ENCODE assay signal across 2 cellular contexts in the genomic region with DNA sequence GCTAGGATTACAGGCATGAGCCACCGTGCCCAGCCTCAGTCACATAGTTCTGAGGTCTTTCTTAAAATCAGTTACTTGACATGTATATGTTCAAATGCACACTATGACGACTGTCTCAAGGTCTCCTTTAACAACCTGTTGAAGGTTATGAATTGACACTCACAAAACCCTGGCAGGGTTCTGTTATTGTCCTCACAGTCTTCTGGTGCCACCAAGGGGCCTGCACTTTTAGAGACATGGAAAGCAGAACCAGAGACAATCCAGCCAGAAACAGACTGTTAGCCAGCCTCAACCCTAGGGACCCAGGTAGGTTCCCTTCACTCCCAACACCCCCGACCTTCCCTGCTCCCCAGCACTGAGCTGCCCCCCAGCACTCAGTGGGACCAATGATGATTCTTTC.
TF ChIP-seq lines count a peak whose summit lies in the region.

No MANE protein-coding gene starts in this region.

TF ChIP-seq in HCT116, 20 proteins besides CTCF, POLR2A, EP300 and RAD21:
- TF ChIP-seq FOSL1 (IDR thresholded peaks at IDR 0.05; ENCODE audit: low read depth) (no peak), EGR1 (IDR thresholded peaks at IDR 0.05; ENCODE audit: low read depth) (no peak), EZH2 (IDR thresholded peaks at IDR 0.05) (no peak), SP1 (IDR thresholded peaks at IDR 0.05; ENCODE audit: low read depth) (no peak), EZH2phosphoT487 (IDR thresholded peaks at IDR 0.05; ENCODE audit: borderline replicate concordance) (no peak), SRF (IDR thresholded peaks at IDR 0.05; ENCODE audit: low read depth) (no peak), JUND (IDR thresholded peaks at IDR 0.05) (no peak)
- TF ChIP-seq, protein P1, sequence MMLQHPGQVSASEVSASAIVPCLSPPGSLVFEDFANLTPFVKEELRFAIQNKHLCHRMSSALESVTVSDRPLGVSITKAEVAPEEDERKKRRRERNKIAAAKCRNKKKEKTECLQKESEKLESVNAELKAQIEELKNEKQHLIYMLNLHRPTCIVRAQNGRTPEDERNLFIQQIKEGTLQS (IDR thresholded peaks at IDR 0.05) = no peak
- TF ChIP-seq, protein P2, sequence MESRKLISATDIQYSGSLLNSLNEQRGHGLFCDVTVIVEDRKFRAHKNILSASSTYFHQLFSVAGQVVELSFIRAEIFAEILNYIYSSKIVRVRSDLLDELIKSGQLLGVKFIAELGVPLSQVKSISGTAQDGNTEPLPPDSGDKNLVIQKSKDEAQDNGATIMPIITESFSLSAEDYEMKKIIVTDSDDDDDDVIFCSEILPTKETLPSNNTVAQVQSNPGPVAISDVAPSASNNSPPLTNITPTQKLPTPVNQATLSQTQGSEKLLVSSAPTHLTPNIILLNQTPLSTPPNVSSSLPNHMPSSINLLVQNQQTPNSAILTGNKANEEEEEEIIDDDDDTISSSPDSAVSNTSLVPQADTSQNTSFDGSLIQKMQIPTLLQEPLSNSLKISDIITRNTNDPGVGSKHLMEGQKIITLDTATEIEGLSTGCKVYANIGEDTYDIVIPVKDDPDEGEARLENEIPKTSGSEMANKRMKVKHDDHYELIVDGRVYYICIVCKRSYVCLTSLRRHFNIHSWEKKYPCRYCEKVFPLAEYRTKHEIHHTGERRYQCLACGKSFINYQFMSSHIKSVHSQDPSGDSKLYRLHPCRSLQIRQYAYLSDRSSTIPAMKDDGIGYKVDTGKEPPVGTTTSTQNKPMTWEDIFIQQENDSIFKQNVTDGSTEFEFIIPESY (IDR thresholded peaks at IDR 0.05; ENCODE audit: extremely low read depth, insufficient replicate concordance, low read length) = no peak

TF ChIP-seq in K562, 482 proteins besides CTCF, POLR2A, EP300 and RAD21:
- TF ChIP-seq HDGF (IDR thresholded peaks at IDR 0.05) (no peak), ZNF408 (CRISPR knock-in tag; IDR thresholded peaks at IDR 0.05; ENCODE audit: low read depth) (no peak), FOS (IDR thresholded peaks at IDR 0.05; ENCODE audit: extremely low read depth, insufficient read length) (no peak), ZNF644 (tag; IDR thresholded peaks at IDR 0.05; ENCODE audit: low read depth) (no peak), NFE2 (IDR thresholded peaks at IDR 0.05; ENCODE audit: low read depth) (no peak), RAD51 (IDR thresholded peaks at IDR 0.05; ENCODE audit: borderline replicate concordance, low read depth) (no peak), ZBTB1 (CRISPR knock-in tag; IDR thresholded peaks at IDR 0.05; ENCODE audit: borderline replicate concordance, low read depth) (no peak), SLC30A9 (CRISPR knock-in tag; IDR thresholded peaks at IDR 0.05) (no peak), SUPT5H (IDR thresholded peaks at IDR 0.05) (no peak)
- TF ChIP-seq, protein P3, sequence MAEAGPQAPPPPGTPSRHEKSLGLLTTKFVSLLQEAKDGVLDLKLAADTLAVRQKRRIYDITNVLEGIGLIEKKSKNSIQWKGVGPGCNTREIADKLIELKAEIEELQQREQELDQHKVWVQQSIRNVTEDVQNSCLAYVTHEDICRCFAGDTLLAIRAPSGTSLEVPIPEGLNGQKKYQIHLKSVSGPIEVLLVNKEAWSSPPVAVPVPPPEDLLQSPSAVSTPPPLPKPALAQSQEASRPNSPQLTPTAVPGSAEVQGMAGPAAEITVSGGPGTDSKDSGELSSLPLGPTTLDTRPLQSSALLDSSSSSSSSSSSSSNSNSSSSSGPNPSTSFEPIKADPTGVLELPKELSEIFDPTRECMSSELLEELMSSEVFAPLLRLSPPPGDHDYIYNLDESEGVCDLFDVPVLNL (CRISPR knock-in tag; IDR thresholded peaks at IDR 0.05; ENCODE audit: low read depth) = no peak
- TF ChIP-seq, protein P4, sequence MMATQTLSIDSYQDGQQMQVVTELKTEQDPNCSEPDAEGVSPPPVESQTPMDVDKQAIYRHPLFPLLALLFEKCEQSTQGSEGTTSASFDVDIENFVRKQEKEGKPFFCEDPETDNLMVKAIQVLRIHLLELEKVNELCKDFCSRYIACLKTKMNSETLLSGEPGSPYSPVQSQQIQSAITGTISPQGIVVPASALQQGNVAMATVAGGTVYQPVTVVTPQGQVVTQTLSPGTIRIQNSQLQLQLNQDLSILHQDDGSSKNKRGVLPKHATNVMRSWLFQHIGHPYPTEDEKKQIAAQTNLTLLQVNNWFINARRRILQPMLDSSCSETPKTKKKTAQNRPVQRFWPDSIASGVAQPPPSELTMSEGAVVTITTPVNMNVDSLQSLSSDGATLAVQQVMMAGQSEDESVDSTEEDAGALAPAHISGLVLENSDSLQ (IDR thresholded peaks at IDR 0.05) = no peak
- TF ChIP-seq, protein P5, sequence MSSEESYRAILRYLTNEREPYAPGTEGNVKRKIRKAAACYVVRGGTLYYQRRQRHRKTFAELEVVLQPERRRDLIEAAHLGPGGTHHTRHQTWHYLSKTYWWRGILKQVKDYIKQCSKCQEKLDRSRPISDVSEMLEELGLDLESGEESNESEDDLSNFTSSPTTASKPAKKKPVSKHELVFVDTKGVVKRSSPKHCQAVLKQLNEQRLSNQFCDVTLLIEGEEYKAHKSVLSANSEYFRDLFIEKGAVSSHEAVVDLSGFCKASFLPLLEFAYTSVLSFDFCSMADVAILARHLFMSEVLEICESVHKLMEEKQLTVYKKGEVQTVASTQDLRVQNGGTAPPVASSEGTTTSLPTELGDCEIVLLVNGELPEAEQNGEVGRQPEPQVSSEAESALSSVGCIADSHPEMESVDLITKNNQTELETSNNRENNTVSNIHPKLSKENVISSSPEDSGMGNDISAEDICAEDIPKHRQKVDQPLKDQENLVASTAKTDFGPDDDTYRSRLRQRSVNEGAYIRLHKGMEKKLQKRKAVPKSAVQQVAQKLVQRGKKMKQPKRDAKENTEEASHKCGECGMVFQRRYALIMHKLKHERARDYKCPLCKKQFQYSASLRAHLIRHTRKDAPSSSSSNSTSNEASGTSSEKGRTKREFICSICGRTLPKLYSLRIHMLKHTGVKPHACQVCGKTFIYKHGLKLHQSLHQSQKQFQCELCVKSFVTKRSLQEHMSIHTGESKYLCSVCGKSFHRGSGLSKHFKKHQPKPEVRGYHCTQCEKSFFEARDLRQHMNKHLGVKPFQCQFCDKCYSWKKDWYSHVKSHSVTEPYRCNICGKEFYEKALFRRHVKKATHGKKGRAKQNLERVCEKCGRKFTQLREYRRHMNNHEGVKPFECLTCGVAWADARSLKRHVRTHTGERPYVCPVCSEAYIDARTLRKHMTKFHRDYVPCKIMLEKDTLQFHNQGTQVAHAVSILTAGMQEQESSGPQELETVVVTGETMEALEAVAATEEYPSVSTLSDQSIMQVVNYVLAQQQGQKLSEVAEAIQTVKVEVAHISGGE (CRISPR knock-in tag; IDR thresholded peaks at IDR 0.05) = no peak
- TF ChIP-seq, protein P6, sequence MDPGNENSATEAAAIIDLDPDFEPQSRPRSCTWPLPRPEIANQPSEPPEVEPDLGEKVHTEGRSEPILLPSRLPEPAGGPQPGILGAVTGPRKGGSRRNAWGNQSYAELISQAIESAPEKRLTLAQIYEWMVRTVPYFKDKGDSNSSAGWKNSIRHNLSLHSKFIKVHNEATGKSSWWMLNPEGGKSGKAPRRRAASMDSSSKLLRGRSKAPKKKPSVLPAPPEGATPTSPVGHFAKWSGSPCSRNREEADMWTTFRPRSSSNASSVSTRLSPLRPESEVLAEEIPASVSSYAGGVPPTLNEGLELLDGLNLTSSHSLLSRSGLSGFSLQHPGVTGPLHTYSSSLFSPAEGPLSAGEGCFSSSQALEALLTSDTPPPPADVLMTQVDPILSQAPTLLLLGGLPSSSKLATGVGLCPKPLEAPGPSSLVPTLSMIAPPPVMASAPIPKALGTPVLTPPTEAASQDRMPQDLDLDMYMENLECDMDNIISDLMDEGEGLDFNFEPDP (CRISPR knock-in tag; IDR thresholded peaks at IDR 0.05) = no peak
